In genomic region chr1:186454996-186455395, GRCh38 we compare ENCODE assay signal across 1 cellular context.
TF ChIP-seq lines count a peak whose summit lies in the region.

No MANE protein-coding gene starts in this region.

TF ChIP-seq in K562, 482 proteins besides CTCF, POLR2A, EP300 and RAD21:
- TF ChIP-seq BHLHE40 (IDR thresholded peaks at IDR 0.05; ENCODE audit: low read length): no peak
- no peak for TF ChIP-seq POLR3A (IDR thresholded peaks at IDR 0.05; ENCODE audit: borderline replicate concordance, extremely low read depth, insufficient read depth, insufficient read length)
- no peak for TF ChIP-seq THRB (CRISPR knock-in tag; conservative IDR thresholded peaks at IDR 0.05)
- TF ChIP-seq KLF13 (tag; IDR thresholded peaks at IDR 0.05; ENCODE audit: borderline replicate concordance, low read depth): no peak
- no peak for TF ChIP-seq ZNF316 (IDR thresholded peaks at IDR 0.05)
- no peak for TF ChIP-seq MNT (conservative IDR thresholded peaks at IDR 0.05)
- TF ChIP-seq NCOA2 (IDR thresholded peaks at IDR 0.05; ENCODE audit: partially characterized antibody in 2 of 2): no peak
- no peak for TF ChIP-seq TCF3 (CRISPR knock-in tag; IDR thresholded peaks at IDR 0.05)
- no peak for TF ChIP-seq ZFP30 (CRISPR knock-in tag; IDR thresholded peaks at IDR 0.05; ENCODE audit: borderline replicate concordance)
- TF ChIP-seq NCOR1 (IDR thresholded peaks at IDR 0.05): no peak
- no peak for TF ChIP-seq ZBTB2 (IDR thresholded peaks at IDR 0.05)
- no peak for TF ChIP-seq ZNF644 (tag; IDR thresholded peaks at IDR 0.05; ENCODE audit: low read depth)
- TF ChIP-seq E2F4 (CRISPR knock-in tag; IDR thresholded peaks at IDR 0.05; ENCODE audit: low read depth): no peak
- no peak for TF ChIP-seq PHB2 (IDR thresholded peaks at IDR 0.05; ENCODE audit: low read depth)
- TF ChIP-seq SMC3 (conservative IDR thresholded peaks at IDR 0.05; ENCODE audit: insufficient read depth, low read depth, low read length): no peak
- no peak for TF ChIP-seq PML (IDR thresholded peaks at IDR 0.05; ENCODE audit: low read length)
- no peak for TF ChIP-seq DACH1 (IDR thresholded peaks at IDR 0.05; ENCODE audit: partially characterized antibody)
